21 cellular contexts compared by ENCODE assay signal in the genomic region with DNA sequence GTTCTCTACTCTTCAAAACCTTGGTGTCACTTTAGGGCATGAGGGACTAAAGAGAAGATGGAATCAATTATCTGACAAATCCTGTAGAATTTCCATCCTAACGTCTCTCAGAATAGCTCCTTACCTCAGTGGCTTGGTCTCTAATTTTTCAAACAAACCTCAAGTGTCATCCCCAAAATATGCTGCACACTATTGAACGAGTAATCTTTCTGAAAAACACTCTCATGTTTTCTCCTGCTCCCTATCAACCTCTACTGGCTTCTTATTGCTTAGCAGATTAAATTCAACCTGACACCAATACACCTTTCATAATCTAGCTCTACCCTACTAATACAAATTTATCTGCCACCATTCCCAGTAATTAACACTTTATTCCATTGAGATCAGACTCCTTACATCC. TPM values are rescaled to one million over a fixed set of nuclear protein-coding genes. Genes with fewer than 3 reads are reported as not detected.
A peak's percentile ranks its signal among the peaks of the same experiment; 100 is the strongest.
DNase-seq lines count a peak whose midpoint lies in the region; ATAC-seq and TF ChIP-seq lines count a peak whose summit lies in the region.
"Had no signal": no experiment of that assay in that cellular context is flagged by ENCODE, and none has a peak within 500 bp of the region (broad histone marks: within the 10 kb centered on the region; RNA-seq: fewer than 3 reads in every experiment).

No MANE protein-coding gene starts in this region.

- peaks cover 15% of the 10 kb centered on the region for H3K36me3 ChIP-seq in OCI-LY7 (ENCODE audit: insufficient read depth, low read length)
- H3K36me3 ChIP-seq in mesenchymal stem cell (ENCODE audit: control insufficient read depth in 1 of 2, insufficient read depth in 2 of 2, low read depth in 1 of 2, low read length in 2 of 2) = no peaks in the 10 kb centered on the region
- H3K36me3 ChIP-seq in uterus = no peaks in the 10 kb centered on the region
- H3K36me3 ChIP-seq: SJSA1, upper lobe of left lung, WERI-Rb-1 had no signal

- ATAC-seq in CD4-positive, alpha-beta T cell (ENCODE audit: poor library complexity) = no peak

- H3K79me2 ChIP-seq in OCI-LY7 (ENCODE audit: insufficient read depth, low read depth, low read length) = peaks cover 96% of the 10 kb centered on the region

- peak; percentile 24 for DNase-seq in GM03348 (ENCODE audit: low spot score)
- no peak for DNase-seq in OCI-LY7 (ENCODE audit: low spot score)
- DNase-seq in choroid plexus epithelial cell (ENCODE audit: low read depth) = peak; percentile 19
- DNase-seq in mesenchymal stem cell = peak; percentile 15
- no peak for DNase-seq in stimulated activated naive CD4-positive, alpha-beta T cell (lab: John Stamatoyannopoulos, UW)
- no peak for DNase-seq in uterus
- DNase-seq in CD4-positive, alpha-beta T cell = no peak
- DNase-seq: activated gamma-delta T cell; dermis blood vessel endothelial cell; Karpas-422; mesendoderm; naive B cell; NCI-H1105 treated with DMSO at 0.1 percent for 48 hours; NCI-H774; occipital lobe; PC-9; stimulated activated CD4-positive, alpha-beta T cell treated with anti-CD3 and anti-CD28 coated beads, Interleukin-4, amount 100 ng/mL, for 4 hours; upper lobe of left lung; WERI-Rb-1 had no signal

- H3K18ac ChIP-seq in mesenchymal stem cell (ENCODE audit: low read depth in 1 of 2, low read length in 2 of 2) = no peak overlapping the region

- H2AK5ac ChIP-seq in mesenchymal stem cell (ENCODE audit: low read length, severe bottlenecking) = no peak overlapping the region

- H2BK5ac ChIP-seq in mesenchymal stem cell (ENCODE audit: low read depth, low read length, poor library complexity, severe bottlenecking) = no peak overlapping the region

- intact Hi-C loops in OCI-LY7 (cut with micrococcal nuclease; ENCODE audit: unreplicated experiment) = no loop called here
- intact Hi-C loops in uterus (cut with DNase I; ENCODE audit: low total_unique reads) = no loop called here
- intact Hi-C loops in CD4-positive, alpha-beta T cell (cut with DNase I, micrococcal nuclease) = no loop called here

- H4K91ac ChIP-seq in mesenchymal stem cell (ENCODE audit: low read length) = no peak overlapping the region

- no peak overlapping the region for H3K27ac Mint-ChIP-seq in CD4-positive, alpha-beta T cell

- H3K4ac ChIP-seq in mesenchymal stem cell (ENCODE audit: low read depth in 1 of 2, low read length in 2 of 2) = no peak overlapping the region

- no peaks in the 10 kb centered on the region for H3K9me3 ChIP-seq in OCI-LY7 (ENCODE audit: low read length)
- H3K9me3 ChIP-seq in mesenchymal stem cell (ENCODE audit: control insufficient read depth, low read length) = no peaks in the 10 kb centered on the region
- no peaks in the 10 kb centered on the region for H3K9me3 ChIP-seq in uterus
- H3K9me3 ChIP-seq in CD4-positive, alpha-beta T cell (ENCODE audit: control insufficient read depth, low read length) = no peaks in the 10 kb centered on the region
- H3K9me3 ChIP-seq: SJSA1, upper lobe of left lung had no signal

- TF ChIP-seq POLR2A in uterus (IDR thresholded peaks at IDR 0.05) = no peak

- TF ChIP-seq CTCF in OCI-LY7 (conservative IDR thresholded peaks at IDR 0.05; ENCODE audit: low read length) (0 out of 2 replicates have a peak, but pooled peaks have one; percentile 14), choroid plexus epithelial cell (conservative IDR thresholded peaks at IDR 0.05; ENCODE audit: low read depth, low read length) (no peak), uterus (IDR thresholded peaks at IDR 0.05) (no peak)
- TF ChIP-seq CTCF in CD4-positive, alpha-beta T cell (IDR thresholded peaks at IDR 0.05) = no peak

- no peak overlapping the region for H2AFZ ChIP-seq in OCI-LY7 (ENCODE audit: low read length)
- no peak overlapping the region for H2AFZ ChIP-seq in mesenchymal stem cell (ENCODE audit: low read depth, low read length)
- H2AFZ ChIP-seq: PC-9 had no signal

- no peak overlapping the region for H2BK12ac ChIP-seq in mesenchymal stem cell (ENCODE audit: low read length in 2 of 2)

- H4K20me1 ChIP-seq in OCI-LY7 (ENCODE audit: insufficient read depth, low read length) = peaks cover 5% of the 10 kb centered on the region; the same call in 1 of the 2 replicates

- WGBS in mesenchymal stem cell = 64% methylated on average over 2 of the region's 2 CpGs

- H2BK15ac ChIP-seq in mesenchymal stem cell (ENCODE audit: low read depth, poor library complexity, severe bottlenecking) = no peak overlapping the region

- H3K4me3 ChIP-seq in OCI-LY7 (ENCODE audit: low read depth, low read length, poor library complexity, severe bottlenecking) = no peak overlapping the region
- H3K4me3 ChIP-seq in choroid plexus epithelial cell (ENCODE audit: low read depth, low read length) = no peak overlapping the region
- no peak overlapping the region for H3K4me3 ChIP-seq in mesenchymal stem cell (ENCODE audit: insufficient read depth in 1 of 2, low read depth in 1 of 2, low read length in 2 of 2)
- no peak overlapping the region for H3K4me3 ChIP-seq in uterus
- H3K4me3 ChIP-seq: BLaER1 treated with 17β-estradiol and CSF1 and Interleukin-3, amounts not matched to agents 10 nM and 100 nM; PC-9; SJSA1; upper lobe of left lung had no signal

- H3K4me2 ChIP-seq in OCI-LY7 (ENCODE audit: low read length) (no peak overlapping the region), mesenchymal stem cell (ENCODE audit: low read length, poor library complexity, severe bottlenecking) (no peak overlapping the region)
- H3K4me2 ChIP-seq: PC-9 had no signal

- H3K27me3 ChIP-seq in mesenchymal stem cell (ENCODE audit: control insufficient read depth in 1 of 2, insufficient read depth in 1 of 2, low read length in 2 of 2) = no peaks in the 10 kb centered on the region
- no peaks in the 10 kb centered on the region for H3K27me3 ChIP-seq in uterus
- H3K27me3 ChIP-seq in CD4-positive, alpha-beta T cell (ENCODE audit: control insufficient read depth, insufficient read depth, low read length) = no peaks in the 10 kb centered on the region
- H3K27me3 ChIP-seq: BLaER1 treated with 17β-estradiol and CSF1 and Interleukin-3, amounts not matched to agents 10 nM and 100 nM; SJSA1; upper lobe of left lung had no signal

- no peaks in the 10 kb centered on the region for H3K9me2 ChIP-seq in OCI-LY7 (ENCODE audit: insufficient read depth, low read length)

- no peak overlapping the region for H2BK120ac ChIP-seq in mesenchymal stem cell (ENCODE audit: low read depth, low read length)

- H3K79me1 ChIP-seq in mesenchymal stem cell (replicated peaks; ENCODE audit: low read length, poor library complexity, severe bottlenecking) = peaks cover 7% of the 10 kb centered on the region

- H3K4me1 Mint-ChIP-seq in CD4-positive, alpha-beta T cell (ENCODE audit: low read depth) = peaks cover 62% of the 10 kb centered on the region

- CTCF ChIA-PET in OCI-LY7 (lab: Charles Lee; ENCODE audit: unreplicated experiment) = interaction anchor here (0.9 kb wide), 1 partner anchor 28 kb away, joined by 3 read pairs; no protein-coding TSS in a partner anchor
- CTCF ChIA-PET in CD4-positive, alpha-beta T cell (lab: Charles Lee) = no interaction called here

- H3K14ac ChIP-seq in mesenchymal stem cell (ENCODE audit: low read length in 2 of 2) = no peak overlapping the region

- H3K27me3 Mint-ChIP-seq in CD4-positive, alpha-beta T cell = no peaks in the 10 kb centered on the region
- H3K27me3 Mint-ChIP-seq: naive B cell had no signal

- POLR2A ChIA-PET in OCI-LY7 (lab: Charles Lee) = interaction anchor here (1.0 kb wide), 2 partner anchors 15 to 20 kb away, joined by 3 read pairs; no protein-coding TSS in a partner anchor
- POLR2A ChIA-PET in CD4-positive, alpha-beta T cell (lab: Charles Lee) = no interaction called here

- H3K23ac ChIP-seq in mesenchymal stem cell (ENCODE audit: low read length in 2 of 2) = no peak overlapping the region

- H3K4me1 ChIP-seq in OCI-LY7 (ENCODE audit: insufficient read depth, low read length, poor library complexity, severe bottlenecking) (no peaks in the 10 kb centered on the region), mesenchymal stem cell (ENCODE audit: control insufficient read depth, insufficient read depth, low read depth, low read length) (no peaks in the 10 kb centered on the region), uterus (peaks cover 0 to 14% of the 10 kb centered on the region in 2 donors)
- H3K4me1 ChIP-seq: SJSA1 had no signal

- BruUV-seq in OCI-LY7 (replicated peaks; lab: Mats Ljungman, UMichigan) = no TSS peak

- H3K4me3 Mint-ChIP-seq in CD4-positive, alpha-beta T cell = no peak overlapping the region

- H3K9me3 Mint-ChIP-seq in CD4-positive, alpha-beta T cell = no peaks in the 10 kb centered on the region

- H4K8ac ChIP-seq in mesenchymal stem cell (ENCODE audit: low read length) = no peak overlapping the region

- no peak overlapping the region for H3K27ac ChIP-seq in OCI-LY7 (ENCODE audit: low read depth, low read length, poor library complexity, severe bottlenecking)
- H3K27ac ChIP-seq in mesenchymal stem cell (ENCODE audit: low read length, poor library complexity, severe bottlenecking) = no peak overlapping the region
- no peak overlapping the region for H3K27ac ChIP-seq in uterus
- H3K27ac ChIP-seq in CD4-positive, alpha-beta T cell (ENCODE audit: low read depth, low read length) = no peak overlapping the region
- H3K27ac ChIP-seq: BLaER1 treated with 17β-estradiol and CSF1 and Interleukin-3, amounts not matched to agents 10 nM and 100 nM; PC-9; SJSA1; upper lobe of left lung; WERI-Rb-1 had no signal

- no peak overlapping the region for H3K9ac ChIP-seq in mesenchymal stem cell (ENCODE audit: low read length)
- H3K9ac ChIP-seq: BLaER1 treated with 17β-estradiol and CSF1 and Interleukin-3, amounts not matched to agents 10 nM and 100 nM had no signal

- peaks cover 2% of the 10 kb centered on the region for H3K36me3 Mint-ChIP-seq in CD4-positive, alpha-beta T cell (ENCODE audit: low read depth)

RNA-seq across cellular contexts. Expression of a gene that starts 8.5 kb away (rescaled TPM):
- total RNA-seq in OCI-LY7 (2014; rRNA removed; shearing (Covaris generic)) = 18.7 and 21.8 TPM in 2 replicates
- total RNA-seq in OCI-LY7 (2022) = 21.9 and 23.7 TPM in 2 replicates
- polyA plus RNA-seq in mesenchymal stem cell (2013, experiment 1 of 2) = 21.2 TPM
- polyA plus RNA-seq in mesenchymal stem cell (2013, experiment 2 of 2) = 19.9 TPM
- 10 to 100 TPM; 13.2 to 35.6 (median 20.6) TPM for total RNA-seq in uterus
- 10 to 100 TPM; 24.0 to 29.8 TPM for total RNA-seq in CD4-positive, alpha-beta T cell

RNA-seq across cellular contexts. Expression of a gene that starts 56.3 kb away (rescaled TPM):
- 98.1 and 115 TPM in 2 replicates for total RNA-seq in OCI-LY7 (2014; rRNA removed; shearing (Covaris generic))
- 132 and 138 TPM in 2 replicates for total RNA-seq in OCI-LY7 (2022)
- 20.3 TPM for polyA plus RNA-seq in mesenchymal stem cell (2013, experiment 1 of 2)
- 23.8 TPM for polyA plus RNA-seq in mesenchymal stem cell (2013, experiment 2 of 2)
- 10 to 100 TPM; 21.0 to 65.9 (median 47.6) TPM for total RNA-seq in uterus
- 10 to 100 TPM; 50.6 to 54.7 TPM for total RNA-seq in CD4-positive, alpha-beta T cell

Comparison
In these comparisons a context has a peak if more than half of its experiments do, and no peak if none do; other contexts are left out.
1. DNase-seq: peak in GM03348 (single experiment), choroid plexus epithelial cell (single experiment) and mesenchymal stem cell (single experiment); none in OCI-LY7 (single experiment), stimulated activated naive CD4-positive, alpha-beta T cell (0 of 6), uterus (0 of 2) and CD4-positive, alpha-beta T cell (0 of 10).